In the genomic region with DNA sequence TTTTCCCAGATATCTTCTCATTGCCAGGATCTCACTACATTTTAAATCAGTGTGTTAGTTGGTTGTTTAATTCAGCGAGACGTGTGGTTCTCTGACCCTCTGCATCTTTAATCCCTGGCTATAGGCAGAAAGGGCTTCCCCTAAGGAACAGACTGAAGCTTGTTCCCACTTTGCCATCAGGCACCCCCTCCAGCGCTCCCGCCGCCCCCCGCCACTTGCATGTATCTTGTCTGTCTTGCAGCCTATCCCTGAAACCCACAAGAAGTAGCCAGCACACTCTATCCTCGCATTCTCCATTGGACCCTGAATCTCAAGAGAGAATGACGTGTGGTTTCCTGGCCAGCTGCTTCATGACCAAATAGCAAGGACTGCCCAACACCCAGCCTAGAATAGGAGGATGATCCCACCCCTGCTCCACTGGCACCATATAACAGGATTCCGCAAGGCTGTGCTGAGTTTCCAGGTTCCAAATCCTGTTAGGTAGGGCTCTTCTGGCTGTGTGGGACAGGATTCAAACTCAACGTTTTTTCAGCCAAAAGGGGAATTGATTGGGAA, we compare ENCODE assay signal across 2 cellular contexts.
TF ChIP-seq lines count a peak whose summit lies in the region.

No MANE protein-coding gene starts in this region.

TF ChIP-seq in SK-N-SH, 30 proteins besides CTCF, POLR2A, EP300 and RAD21:
- no peak for TF ChIP-seq RXRA (IDR thresholded peaks at IDR 0.05; ENCODE audit: borderline replicate concordance, low read depth)
- TF ChIP-seq, protein P1, sequence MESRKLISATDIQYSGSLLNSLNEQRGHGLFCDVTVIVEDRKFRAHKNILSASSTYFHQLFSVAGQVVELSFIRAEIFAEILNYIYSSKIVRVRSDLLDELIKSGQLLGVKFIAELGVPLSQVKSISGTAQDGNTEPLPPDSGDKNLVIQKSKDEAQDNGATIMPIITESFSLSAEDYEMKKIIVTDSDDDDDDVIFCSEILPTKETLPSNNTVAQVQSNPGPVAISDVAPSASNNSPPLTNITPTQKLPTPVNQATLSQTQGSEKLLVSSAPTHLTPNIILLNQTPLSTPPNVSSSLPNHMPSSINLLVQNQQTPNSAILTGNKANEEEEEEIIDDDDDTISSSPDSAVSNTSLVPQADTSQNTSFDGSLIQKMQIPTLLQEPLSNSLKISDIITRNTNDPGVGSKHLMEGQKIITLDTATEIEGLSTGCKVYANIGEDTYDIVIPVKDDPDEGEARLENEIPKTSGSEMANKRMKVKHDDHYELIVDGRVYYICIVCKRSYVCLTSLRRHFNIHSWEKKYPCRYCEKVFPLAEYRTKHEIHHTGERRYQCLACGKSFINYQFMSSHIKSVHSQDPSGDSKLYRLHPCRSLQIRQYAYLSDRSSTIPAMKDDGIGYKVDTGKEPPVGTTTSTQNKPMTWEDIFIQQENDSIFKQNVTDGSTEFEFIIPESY (IDR thresholded peaks at IDR 0.05; ENCODE audit: borderline replicate concordance, low read depth) = no peak
- no peak for TF ChIP-seq GATA2 (CRISPR knock-in tag; IDR thresholded peaks at IDR 0.05)
- no peak for TF ChIP-seq TCF12 (IDR thresholded peaks at IDR 0.05)
- TF ChIP-seq YY1 (IDR thresholded peaks at IDR 0.05; ENCODE audit: low read depth) = no peak
- TF ChIP-seq ELF1 (IDR thresholded peaks at IDR 0.05) = no peak
- no peak for TF ChIP-seq RCOR1 (IDR thresholded peaks at IDR 0.05; ENCODE audit: low read length)
- no peak for TF ChIP-seq GABPA (IDR thresholded peaks at IDR 0.05; ENCODE audit: low read depth)
- TF ChIP-seq SIN3A (IDR thresholded peaks at IDR 0.05; ENCODE audit: borderline replicate concordance, low read depth, low read length) = no peak
- TF ChIP-seq EZH2phosphoT487 (IDR thresholded peaks at IDR 0.05; ENCODE audit: borderline replicate concordance, low read depth) = no peak
- no peak for TF ChIP-seq JUND (IDR thresholded peaks at IDR 0.05)
- TF ChIP-seq, protein P2, sequence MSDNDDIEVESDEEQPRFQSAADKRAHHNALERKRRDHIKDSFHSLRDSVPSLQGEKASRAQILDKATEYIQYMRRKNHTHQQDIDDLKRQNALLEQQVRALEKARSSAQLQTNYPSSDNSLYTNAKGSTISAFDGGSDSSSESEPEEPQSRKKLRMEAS (IDR thresholded peaks at IDR 0.05; ENCODE audit: low read depth) = no peak
- TF ChIP-seq FOXJ3 (CRISPR knock-in tag; IDR thresholded peaks at IDR 0.05) = no peak
- TF ChIP-seq FOXM1 (IDR thresholded peaks at IDR 0.05; ENCODE audit: low read depth) = no peak

TF ChIP-seq in SK-N-SH treated with all-trans-retinoic acid at 6 μM for 48 hours, 23 proteins besides CTCF, POLR2A, EP300 and RAD21:
- TF ChIP-seq, protein P3, sequence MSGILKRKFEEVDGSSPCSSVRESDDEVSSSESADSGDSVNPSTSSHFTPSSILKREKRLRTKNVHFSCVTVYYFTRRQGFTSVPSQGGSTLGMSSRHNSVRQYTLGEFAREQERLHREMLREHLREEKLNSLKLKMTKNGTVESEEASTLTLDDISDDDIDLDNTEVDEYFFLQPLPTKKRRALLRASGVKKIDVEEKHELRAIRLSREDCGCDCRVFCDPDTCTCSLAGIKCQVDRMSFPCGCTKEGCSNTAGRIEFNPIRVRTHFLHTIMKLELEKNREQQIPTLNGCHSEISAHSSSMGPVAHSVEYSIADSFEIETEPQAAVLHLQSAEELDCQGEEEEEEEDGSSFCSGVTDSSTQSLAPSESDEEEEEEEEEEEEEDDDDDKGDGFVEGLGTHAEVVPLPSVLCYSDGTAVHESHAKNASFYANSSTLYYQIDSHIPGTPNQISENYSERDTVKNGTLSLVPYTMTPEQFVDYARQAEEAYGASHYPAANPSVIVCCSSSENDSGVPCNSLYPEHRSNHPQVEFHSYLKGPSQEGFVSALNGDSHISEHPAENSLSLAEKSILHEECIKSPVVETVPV (CRISPR knock-in tag; IDR thresholded peaks at IDR 0.05) = no peak
- TF ChIP-seq BACH2 (CRISPR knock-in tag; IDR thresholded peaks at IDR 0.05; ENCODE audit: borderline replicate concordance) (no peak), ZFP3 (CRISPR knock-in tag; IDR thresholded peaks at IDR 0.05) (no peak), ISL1 (CRISPR knock-in tag; IDR thresholded peaks at IDR 0.05) (no peak), ZNF8 (CRISPR knock-in tag; IDR thresholded peaks at IDR 0.05) (no peak), ZNF70 (CRISPR knock-in tag; IDR thresholded peaks at IDR 0.05) (no peak), SNAI2 (CRISPR knock-in tag; IDR thresholded peaks at IDR 0.05) (no peak), ZFP30 (CRISPR knock-in tag; IDR thresholded peaks at IDR 0.05) (no peak), ZC3H10 (CRISPR knock-in tag; IDR thresholded peaks at IDR 0.05) (no peak), TCF4 (CRISPR knock-in tag; IDR thresholded peaks at IDR 0.05; ENCODE audit: borderline replicate concordance) (no peak), OSR1 (CRISPR knock-in tag; IDR thresholded peaks at IDR 0.05) (no peak), GLIS3 (CRISPR knock-in tag; IDR thresholded peaks at IDR 0.05) (no peak), ZNF565 (CRISPR knock-in tag; conservative IDR thresholded peaks at IDR 0.05; ENCODE audit: low read depth) (no peak)
- TF ChIP-seq, protein P4, sequence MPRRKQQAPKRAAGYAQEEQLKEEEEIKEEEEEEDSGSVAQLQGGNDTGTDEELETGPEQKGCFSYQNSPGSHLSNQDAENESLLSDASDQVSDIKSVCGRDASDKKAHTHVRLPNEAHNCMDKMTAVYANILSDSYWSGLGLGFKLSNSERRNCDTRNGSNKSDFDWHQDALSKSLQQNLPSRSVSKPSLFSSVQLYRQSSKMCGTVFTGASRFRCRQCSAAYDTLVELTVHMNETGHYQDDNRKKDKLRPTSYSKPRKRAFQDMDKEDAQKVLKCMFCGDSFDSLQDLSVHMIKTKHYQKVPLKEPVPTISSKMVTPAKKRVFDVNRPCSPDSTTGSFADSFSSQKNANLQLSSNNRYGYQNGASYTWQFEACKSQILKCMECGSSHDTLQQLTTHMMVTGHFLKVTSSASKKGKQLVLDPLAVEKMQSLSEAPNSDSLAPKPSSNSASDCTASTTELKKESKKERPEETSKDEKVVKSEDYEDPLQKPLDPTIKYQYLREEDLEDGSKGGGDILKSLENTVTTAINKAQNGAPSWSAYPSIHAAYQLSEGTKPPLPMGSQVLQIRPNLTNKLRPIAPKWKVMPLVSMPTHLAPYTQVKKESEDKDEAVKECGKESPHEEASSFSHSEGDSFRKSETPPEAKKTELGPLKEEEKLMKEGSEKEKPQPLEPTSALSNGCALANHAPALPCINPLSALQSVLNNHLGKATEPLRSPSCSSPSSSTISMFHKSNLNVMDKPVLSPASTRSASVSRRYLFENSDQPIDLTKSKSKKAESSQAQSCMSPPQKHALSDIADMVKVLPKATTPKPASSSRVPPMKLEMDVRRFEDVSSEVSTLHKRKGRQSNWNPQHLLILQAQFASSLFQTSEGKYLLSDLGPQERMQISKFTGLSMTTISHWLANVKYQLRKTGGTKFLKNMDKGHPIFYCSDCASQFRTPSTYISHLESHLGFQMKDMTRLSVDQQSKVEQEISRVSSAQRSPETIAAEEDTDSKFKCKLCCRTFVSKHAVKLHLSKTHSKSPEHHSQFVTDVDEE (CRISPR knock-in tag; IDR thresholded peaks at IDR 0.05) = no peak
- TF ChIP-seq, protein P5, sequence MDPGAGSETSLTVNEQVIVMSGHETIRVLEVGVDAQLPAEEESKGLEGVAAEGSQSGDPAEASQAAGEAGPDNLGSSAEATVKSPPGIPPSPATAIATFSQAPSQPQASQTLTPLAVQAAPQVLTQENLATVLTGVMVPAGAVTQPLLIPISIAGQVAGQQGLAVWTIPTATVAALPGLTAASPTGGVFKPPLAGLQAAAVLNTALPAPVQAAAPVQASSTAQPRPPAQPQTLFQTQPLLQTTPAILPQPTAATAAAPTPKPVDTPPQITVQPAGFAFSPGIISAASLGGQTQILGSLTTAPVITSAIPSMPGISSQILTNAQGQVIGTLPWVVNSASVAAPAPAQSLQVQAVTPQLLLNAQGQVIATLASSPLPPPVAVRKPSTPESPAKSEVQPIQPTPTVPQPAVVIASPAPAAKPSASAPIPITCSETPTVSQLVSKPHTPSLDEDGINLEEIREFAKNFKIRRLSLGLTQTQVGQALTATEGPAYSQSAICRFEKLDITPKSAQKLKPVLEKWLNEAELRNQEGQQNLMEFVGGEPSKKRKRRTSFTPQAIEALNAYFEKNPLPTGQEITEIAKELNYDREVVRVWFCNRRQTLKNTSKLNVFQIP (CRISPR knock-in tag; IDR thresholded peaks at IDR 0.05; ENCODE audit: borderline replicate concordance, low read depth) = no peak
- TF ChIP-seq, protein P6, sequence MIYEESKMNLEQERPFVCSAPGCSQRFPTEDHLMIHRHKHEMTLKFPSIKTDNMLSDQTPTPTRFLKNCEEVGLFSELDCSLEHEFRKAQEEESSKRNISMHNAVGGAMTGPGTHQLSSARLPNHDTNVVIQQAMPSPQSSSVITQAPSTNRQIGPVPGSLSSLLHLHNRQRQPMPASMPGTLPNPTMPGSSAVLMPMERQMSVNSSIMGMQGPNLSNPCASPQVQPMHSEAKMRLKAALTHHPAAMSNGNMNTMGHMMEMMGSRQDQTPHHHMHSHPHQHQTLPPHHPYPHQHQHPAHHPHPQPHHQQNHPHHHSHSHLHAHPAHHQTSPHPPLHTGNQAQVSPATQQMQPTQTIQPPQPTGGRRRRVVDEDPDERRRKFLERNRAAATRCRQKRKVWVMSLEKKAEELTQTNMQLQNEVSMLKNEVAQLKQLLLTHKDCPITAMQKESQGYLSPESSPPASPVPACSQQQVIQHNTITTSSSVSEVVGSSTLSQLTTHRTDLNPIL (CRISPR knock-in tag; IDR thresholded peaks at IDR 0.05; ENCODE audit: low read depth) = no peak
